Comparison of ENCODE assay signal across 17 cellular contexts in genomic region chr20:8709627-8710026, GRCh38.
"Had no signal": no experiment of that assay in that cellular context is flagged by ENCODE, and none has a peak within 500 bp of the region (broad histone marks: within the 10 kb centered on the region; RNA-seq: fewer than 3 reads in every experiment).

No MANE protein-coding gene starts in this region.

- DNase-seq: activated CD4-positive, alpha-beta T cell treated with anti-CD3 and anti-CD28 coated beads, Interleukin-2, amount 50 U/mL, for 1 hour; activated CD8-positive, alpha-beta memory T cell treated with anti-CD3 and anti-CD28 coated beads for 24 hours; activated naive CD4-positive, alpha-beta T cell; dermis blood vessel endothelial cell; effector memory CD8-positive, alpha-beta T cell; hippocampal formation; kidney; left ventricle myocardium inferior; naive B cell; pancreas; stimulated activated CD4-positive, alpha-beta T cell treated with anti-CD3 and anti-CD28 coated beads, Interleukin-2, amount 100 ng/mL, for 48 hours; stimulated activated naive B cell treated with anti-CD40 and anti-IgM and Interleukin-4, amounts not matched to agents 10 μg/mL and 1 μg/mL and 100 μg/mL, for 72 hours; T-cell; T-helper 9 cell; thyroid gland had no signal

- H3K4me1 ChIP-seq: ascending aorta, left ventricle myocardium inferior, pancreas, thyroid gland had no signal

- H3K27me3 ChIP-seq: ascending aorta, pancreas, thyroid gland had no signal

- H3K9me3 ChIP-seq: ascending aorta, left ventricle myocardium inferior, pancreas, thyroid gland had no signal

- ATAC-seq: activated CD4-positive, CD25-positive, alpha-beta regulatory T cell treated with anti-CD3 and anti-CD28 coated beads, Interleukin-2, amount 50 U/mL, for 24 hours; effector memory CD8-positive, alpha-beta T cell; pancreas; stimulated activated naive B cell treated with anti-CD40 and anti-IgM and Interleukin-4, amounts not matched to agents 10 μg/mL and 1 μg/mL and 100 μg/mL, for 72 hours; T-cell had no signal

- H3K4me3 ChIP-seq: ascending aorta, left ventricle myocardium inferior, pancreas, thyroid gland had no signal

- H3K36me3 ChIP-seq: ascending aorta, left ventricle myocardium inferior, pancreas, thyroid gland had no signal

- H3K27ac ChIP-seq: ascending aorta, left ventricle myocardium inferior, pancreas, thyroid gland had no signal
